Comparison of ENCODE assay signal across 23 cellular contexts in genomic region chr11:70105755-70106571, GRCh38. TPM values are rescaled to one million over a fixed set of nuclear protein-coding genes. Genes with fewer than 3 reads are reported as not detected.
DNase-seq lines count a peak whose midpoint lies in the region; ATAC-seq, FAIRE-seq and TF ChIP-seq lines count a peak whose summit lies in the region.
"Had no signal": no experiment of that assay in that cellular context is flagged by ENCODE, and none has a peak within 500 bp of the region (broad histone marks: within the 10 kb centered on the region; RNA-seq: fewer than 3 reads in every experiment).

No MANE protein-coding gene starts in this region.

- no peaks in the 10 kb centered on the region for H3K79me2 ChIP-seq in SK-N-SH (ENCODE audit: insufficient read depth)

- no peaks in the 10 kb centered on the region for H3K27me3 ChIP-seq in SK-N-SH (ENCODE audit: insufficient read depth)
- H3K27me3 ChIP-seq in muscle layer of colon (ENCODE audit: control insufficient read depth in 1 of 2, insufficient read depth in 2 of 2, low read length in 2 of 2): no peaks in the 10 kb centered on the region
- no peaks in the 10 kb centered on the region for H3K27me3 ChIP-seq in tibial artery
- 0 out of 2 replicates have a peak, but pooled peaks cover 4% of the 10 kb centered on the region for H3K27me3 ChIP-seq in SJCRH30
- H3K27me3 ChIP-seq in CD4-positive, alpha-beta memory T cell (ENCODE audit: insufficient read depth, low read length): no peaks in the 10 kb centered on the region

- H4K20me1 ChIP-seq in SK-N-SH (ENCODE audit: insufficient read depth): no peaks in the 10 kb centered on the region

- POLR2A ChIA-PET in SK-N-SH (lab: Yijun Ruan, JAX): no interaction called here
- POLR2A ChIA-PET in CD4-positive, alpha-beta memory T cell (lab: Charles Lee; ENCODE audit: partially characterized antibody): no interaction called here

- H3K27ac ChIP-seq in SK-N-SH (ENCODE audit: low read depth in 2 of 2, low read length in 1 of 2): peak overlapping the region in 1 of 2 experiments; percentile 9; a peak in 1 of 4 replicates
- H3K27ac ChIP-seq in muscle layer of colon (ENCODE audit: low read depth, low read length): peak overlapping the region; percentile 42
- H3K27ac ChIP-seq in tibial artery: peak overlapping the region; percentile 49 to 56
- no peak overlapping the region for H3K27ac ChIP-seq in SJCRH30
- H3K27ac ChIP-seq in CD4-positive, alpha-beta memory T cell (ENCODE audit: low read depth, low read length): no peak overlapping the region
- H3K27ac ChIP-seq: A549, lower lobe of right lung had no signal

- H3K4me3 ChIP-seq in SK-N-SH (ENCODE audit: low read depth in 2 of 2, low read length in 1 of 2) (no peak overlapping the region), muscle layer of colon (ENCODE audit: low read depth in 1 of 2, low read length in 2 of 2) (no peak overlapping the region), tibial artery (no peak overlapping the region), SJCRH30 (no peak overlapping the region)
- H3K4me3 ChIP-seq in CD4-positive, alpha-beta memory T cell (ENCODE audit: low read length in 2 of 2): no peak overlapping the region
- H3K4me3 ChIP-seq: A549, lower lobe of right lung, transverse colon had no signal

- H3K36me3 Mint-ChIP-seq in brain: no peaks in the 10 kb centered on the region
- no peaks in the 10 kb centered on the region for H3K36me3 Mint-ChIP-seq in CD4-positive, alpha-beta memory T cell
- H3K36me3 Mint-ChIP-seq: activated naive CD4-positive, alpha-beta T cell treated with anti-CD3 and anti-CD28 coated beads, Interleukin-2, amount 50 U/mL, for 72 hours; naive thymus-derived CD4-positive, alpha-beta T cell; stimulated activated memory B cell treated with anti-CD40 and anti-IgM and Interleukin-4, amounts not matched to agents 10 μg/mL and 1 μg/mL and 100 μg/mL, for 72 hours had no signal

- no peaks in the 10 kb centered on the region for H3K36me3 ChIP-seq in SK-N-SH (replicated peaks in 1 of 2; ENCODE audit: control insufficient read depth in 1 of 2, insufficient read depth in 2 of 2, low read length in 1 of 2)
- H3K36me3 ChIP-seq in muscle layer of colon (ENCODE audit: insufficient read depth, low read length): no peaks in the 10 kb centered on the region
- H3K36me3 ChIP-seq in tibial artery: peaks cover 0 to 22% (median 22%) of the 10 kb centered on the region in 3 donors
- H3K36me3 ChIP-seq in SJCRH30: no peaks in the 10 kb centered on the region
- no peaks in the 10 kb centered on the region for H3K36me3 ChIP-seq in CD4-positive, alpha-beta memory T cell (ENCODE audit: insufficient read depth, low read length)
- H3K36me3 ChIP-seq: lower lobe of right lung, transverse colon had no signal

- no peak overlapping the region for H3K9ac ChIP-seq in SK-N-SH
- no peak overlapping the region for H3K9ac ChIP-seq in muscle layer of colon (ENCODE audit: low read length)

- intact Hi-C loops in tibial artery (cut with DNase I; ENCODE audit: low total_unique reads): no loop called here
- intact Hi-C loops in CD4-positive, alpha-beta memory T cell (cut with micrococcal nuclease): no loop called here

- H3K27me3 Mint-ChIP-seq in brain: peaks cover 3% of the 10 kb centered on the region
- H3K27me3 Mint-ChIP-seq in CD4-positive, alpha-beta memory T cell: peaks cover 6 to 13% of the 10 kb centered on the region in 2 donors

- peaks cover 0 to 16% (median 0%) of the 10 kb centered on the region in 5 experiments for H3K9me3 Mint-ChIP-seq in brain
- H3K9me3 Mint-ChIP-seq in CD4-positive, alpha-beta memory T cell: peaks cover 0 to 3% (median 0%) of the 10 kb centered on the region in 8 donors
- H3K9me3 Mint-ChIP-seq: activated naive CD4-positive, alpha-beta T cell treated with anti-CD3 and anti-CD28 coated beads, Interleukin-2, amount 50 U/mL, for 72 hours; activated T-cell treated with anti-CD3 and anti-CD28 coated beads, Interleukin-2, amount 50 U/mL, for 72 hours; naive thymus-derived CD4-positive, alpha-beta T cell; stimulated activated memory B cell treated with anti-CD40 and anti-IgM and Interleukin-4, amounts not matched to agents 10 μg/mL and 1 μg/mL and 100 μg/mL, for 72 hours; T-helper 2 cell treated with Interferon-gamma antibody and Interleukin-4, amounts not matched to agents 5 μg/mL and 100 μg/mL, for 36 hours had no signal

- TF ChIP-seq EP300 in SK-N-SH (IDR thresholded peaks at IDR 0.05; ENCODE audit: borderline replicate concordance in 1 of 2, low read depth in 1 of 2, low read length in 1 of 2): no peak

- DNase-seq in SK-N-SH (peak; percentile 87), tibial artery (no peak), SJCRH30 (no peak), RCC 7860 (ENCODE audit: low spot score) (no peak)
- DNase-seq in CD4-positive, alpha-beta memory T cell: no peak
- DNase-seq: activated CD4-positive, CD25-positive, alpha-beta regulatory T cell; activated T-cell treated with anti-CD3 and anti-CD28 coated beads, Interleukin-2, amount 50 U/mL, for 72 hours; DMS79; lower lobe of right lung; naive thymus-derived CD4-positive, alpha-beta T cell; NCI-H2029 treated with DMSO at 0.1 percent for 48 hours; SIG-M5; stimulated activated CD4-positive, alpha-beta T cell treated with anti-CD3 and anti-CD28 coated beads, Interleukin-15, amount 100 ng/mL, for 24 hours; transverse colon had no signal

- TF ChIP-seq RAD21 in SK-N-SH (IDR thresholded peaks at IDR 0.05; ENCODE audit: low read length): no peak

- no peaks in the 10 kb centered on the region for H3K9me2 ChIP-seq in SK-N-SH

- peak overlapping the region in 1 of 5 experiments; percentile 48 for H3K4me3 Mint-ChIP-seq in brain
- no peak overlapping the region for H3K4me3 Mint-ChIP-seq in CD4-positive, alpha-beta memory T cell
- H3K4me3 Mint-ChIP-seq: activated T-cell treated with anti-CD3 and anti-CD28 coated beads, Interleukin-2, amount 50 U/mL, for 72 hours; naive thymus-derived CD4-positive, alpha-beta T cell; stimulated activated memory B cell treated with anti-CD40 and anti-IgM and Interleukin-4, amounts not matched to agents 10 μg/mL and 1 μg/mL and 100 μg/mL, for 72 hours; T-helper 2 cell treated with Interferon-gamma antibody and Interleukin-4, amounts not matched to agents 5 μg/mL and 100 μg/mL, for 36 hours had no signal

- no peak for FAIRE-seq in RCC 7860 (lab: Jason Lieb, UNC)
- FAIRE-seq: A549, bronchial epithelial cell had no signal

- H3K9me3 ChIP-seq in SK-N-SH (no peaks in the 10 kb centered on the region), muscle layer of colon (ENCODE audit: low read length) (no peaks in the 10 kb centered on the region), tibial artery (no peaks in the 10 kb centered on the region), SJCRH30 (replicated peaks) (no peaks in the 10 kb centered on the region)
- H3K9me3 ChIP-seq in CD4-positive, alpha-beta memory T cell (ENCODE audit: control insufficient read depth in 1 of 2, low read length in 2 of 2): no peaks in the 10 kb centered on the region
- H3K9me3 ChIP-seq: A549, lower lobe of right lung, transverse colon had no signal

- TF ChIP-seq CTCF in SK-N-SH (IDR thresholded peaks at IDR 0.05): no peak
- no peak for TF ChIP-seq CTCF in brain (conservative IDR thresholded peaks at IDR 0.05)
- TF ChIP-seq CTCF in tibial artery (IDR thresholded peaks at IDR 0.05): no peak

- CTCF ChIA-PET in SK-N-SH (lab: Yijun Ruan, JAX): interaction anchor here (0.9 to 1.8 kb wide), 7 partner anchors 86 to 271 kb away, joined by 3 to 6 read pairs (median 3); no protein-coding TSS in a partner anchor
- CTCF ChIA-PET in CD4-positive, alpha-beta memory T cell (lab: Charles Lee; ENCODE audit: partially characterized antibody): no interaction called here

- no peaks in the 10 kb centered on the region for H3F3A ChIP-seq in SK-N-SH (replicated peaks; ENCODE audit: insufficient read depth)

- 52% methylated on average over 24 of the region's 24 CpGs for WGBS in SK-N-SH (ENCODE audit: low lambda C conversion rate)

- no peak for ATAC-seq in SK-N-SH treated with all-trans-retinoic acid at 6 μM for 48 hours
- ATAC-seq: A549; activated naive CD4-positive, alpha-beta T cell treated with anti-CD3 and anti-CD28 coated beads, Interleukin-2, amount 50 U/mL, for 72 hours; activated T-cell treated with anti-CD3 and anti-CD28 coated beads, Interleukin-2, amount 50 U/mL, for 72 hours; lower lobe of right lung; naive thymus-derived CD4-positive, alpha-beta T cell; stimulated activated memory B cell treated with anti-CD40 and anti-IgM and Interleukin-4, amounts not matched to agents 10 μg/mL and 1 μg/mL and 100 μg/mL, for 72 hours had no signal

- H3K4me1 Mint-ChIP-seq in brain: peaks cover 61% of the 10 kb centered on the region
- no peaks in the 10 kb centered on the region for H3K4me1 Mint-ChIP-seq in CD4-positive, alpha-beta memory T cell
- H3K4me1 Mint-ChIP-seq: naive thymus-derived CD4-positive, alpha-beta T cell; stimulated activated memory B cell treated with anti-CD40 and anti-IgM and Interleukin-4, amounts not matched to agents 10 μg/mL and 1 μg/mL and 100 μg/mL, for 72 hours had no signal

- no peak overlapping the region for H2AFZ ChIP-seq in SK-N-SH (ENCODE audit: low read depth)

- H3K27ac Mint-ChIP-seq in brain: peak overlapping the region in 4 of 5 experiments; percentile 11 to 93 (median 73)
- peak overlapping the region in 1 of 7 donors; percentile 51 for H3K27ac Mint-ChIP-seq in CD4-positive, alpha-beta memory T cell
- H3K27ac Mint-ChIP-seq: activated naive CD4-positive, alpha-beta T cell treated with anti-CD3 and anti-CD28 coated beads, Interleukin-2, amount 50 U/mL, for 72 hours; activated T-cell treated with anti-CD3 and anti-CD28 coated beads, Interleukin-2, amount 50 U/mL, for 72 hours; naive thymus-derived CD4-positive, alpha-beta T cell; stimulated activated memory B cell treated with anti-CD40 and anti-IgM and Interleukin-4, amounts not matched to agents 10 μg/mL and 1 μg/mL and 100 μg/mL, for 72 hours; T-helper 2 cell treated with Interferon-gamma antibody and Interleukin-4, amounts not matched to agents 5 μg/mL and 100 μg/mL, for 36 hours had no signal

- H3K4me2 ChIP-seq in SK-N-SH: no peak overlapping the region
- H3K4me2 ChIP-seq: A549 had no signal

- H3K4me1 ChIP-seq in SK-N-SH (ENCODE audit: control insufficient read depth in 1 of 2, insufficient read depth in 2 of 2, low read depth in 1 of 2, low read length in 1 of 2): peaks cover 0 to 23% of the 10 kb centered on the region in 2 experiments; a peak in 2 of 4 replicates
- peaks cover 37% of the 10 kb centered on the region for H3K4me1 ChIP-seq in muscle layer of colon (ENCODE audit: insufficient read depth, low read length)
- peaks cover 0 to 43% (median 26%) of the 10 kb centered on the region in 4 donors for H3K4me1 ChIP-seq in tibial artery
- peaks cover 8% of the 10 kb centered on the region for H3K4me1 ChIP-seq in SJCRH30
- no peaks in the 10 kb centered on the region for H3K4me1 ChIP-seq in CD4-positive, alpha-beta memory T cell (ENCODE audit: insufficient read depth, low read length)
- H3K4me1 ChIP-seq: A549, lower lobe of right lung had no signal

TF ChIP-seq in SK-N-SH treated with all-trans-retinoic acid at 6 μM for 48 hours, 23 proteins besides CTCF, POLR2A, EP300 and RAD21 (continues in another document):
- no peak for TF ChIP-seq ZFP3 (CRISPR knock-in tag; IDR thresholded peaks at IDR 0.05)

RNA-seq across cellular contexts. Expression of gene ANO1, which starts 27.8 kb away (rescaled TPM):
- polyA plus RNA-seq in SK-N-SH (2012; rRNA removed) (not detected in 2 replicates), brain (ENCODE audit: insufficient read depth, low read depth, low replicate concordance) (0.92 TPM)
- not detected in 2 replicates for polyA plus RNA-seq in SK-N-SH (2012; cell fraction: cytosol; rRNA removed)
- not detected in 2 replicates for polyA plus RNA-seq in SK-N-SH (2012; cell fraction: nucleus; rRNA removed)
- total RNA-seq in SJCRH30 (2014; rRNA removed; shearing (Covaris generic)): 0.43 and 1.6 TPM in 2 replicates
- not detected for total RNA-seq in CD4-positive, alpha-beta memory T cell
- not detected for polyA plus RNA-seq in CD4-positive, alpha-beta memory T cell
- total RNA-seq: activated T-cell treated with anti-CD3 and anti-CD28 coated beads, Interleukin-2, amount 50 U/mL, for 72 hours; dermis microvascular lymphatic vessel endothelial cell; naive thymus-derived CD4-positive, alpha-beta T cell had no signal
- polyA plus RNA-seq: naive thymus-derived CD4-positive, alpha-beta T cell had no signal

Comparison
In these comparisons a context has a peak if more than half of its experiments do, and no peak if none do; other contexts are left out.
1. H3K27ac ChIP-seq: peak in muscle layer of colon (single experiment) and tibial artery (2 of 2); none in SJCRH30 (single experiment) and CD4-positive, alpha-beta memory T cell (single experiment).